Comparison of ENCODE assay signal across 28 cellular contexts in genomic region chr1:11738783-11739182, GRCh38. TPM values are rescaled to one million over a fixed set of nuclear protein-coding genes. Genes with fewer than 3 reads are reported as not detected.
DNase-seq lines count a peak whose midpoint lies in the region; ATAC-seq and TF ChIP-seq lines count a peak whose summit lies in the region.
"Had no signal": no experiment of that assay in that cellular context is flagged by ENCODE, and none has a peak within 500 bp of the region (broad histone marks: within the 10 kb centered on the region; RNA-seq: fewer than 3 reads in every experiment).

No MANE protein-coding gene starts in this region.

- 93% methylated on average over 3 of the region's 6 CpGs for WGBS in mesenchymal stem cell

- no peak overlapping the region for H4K8ac ChIP-seq in mesenchymal stem cell (ENCODE audit: low read length)

- no peak overlapping the region for H2BK5ac ChIP-seq in mesenchymal stem cell (ENCODE audit: low read depth, low read length, poor library complexity, severe bottlenecking)

- peaks cover 27% of the 10 kb centered on the region for H3K79me1 ChIP-seq in mesenchymal stem cell (replicated peaks; ENCODE audit: low read length, poor library complexity, severe bottlenecking)

- no peak overlapping the region for H2AFZ ChIP-seq in mesenchymal stem cell (ENCODE audit: low read depth, low read length)

- no peak overlapping the region for H2BK15ac ChIP-seq in mesenchymal stem cell (ENCODE audit: low read depth, poor library complexity, severe bottlenecking)

- POLR2A ChIA-PET in HEK293 (lab: Yijun Ruan, JAX): no interaction called here
- POLR2A ChIA-PET in MCF 10A (lab: Yijun Ruan, JAX): interaction anchor here (4.3 to 4.5 kb wide), 2 partner anchors 64 to 68 kb away, joined by 50 to 63 read pairs; partner anchors contain the start of genes CLCN6 and MTHFR

- intact Hi-C loops in lower lobe of right lung (cut with DNase I) (no loop called here), MCF 10A (cut with micrococcal nuclease) (no loop called here)

- peak; percentile 9; the same call in 1 of the 2 replicates for TF ChIP-seq CTCF in HEK293 (tag by site-specific recombination; IDR thresholded peaks at IDR 0.05)
- no peak for TF ChIP-seq CTCF in lower lobe of right lung (IDR thresholded peaks at IDR 0.05)
- TF ChIP-seq CTCF in MCF 10A (IDR thresholded peaks at IDR 0.05; ENCODE audit: unreplicated experiment): no peak

- H3K27me3 ChIP-seq in BLaER1 treated with 17β-estradiol and CSF1 and Interleukin-3, amounts not matched to agents 10 nM and 100 nM: no peaks in the 10 kb centered on the region
- no peaks in the 10 kb centered on the region for H3K27me3 ChIP-seq in lower lobe of right lung (ENCODE audit: low read depth)
- H3K27me3 ChIP-seq in mesenchymal stem cell (ENCODE audit: control insufficient read depth in 1 of 2, insufficient read depth in 1 of 2, low read length in 2 of 2): no peaks in the 10 kb centered on the region
- H3K27me3 ChIP-seq: brain microvascular endothelial cell, gastrocnemius medialis, pancreas, stomach, uterus had no signal

- CTCF ChIA-PET in HEK293 (lab: Yijun Ruan, JAX): no interaction called here
- CTCF ChIA-PET in MCF 10A (lab: Yijun Ruan, JAX): interaction anchor here (1.6 kb wide), 1 partner anchor 19 kb away, joined by 7 read pairs; no protein-coding TSS in a partner anchor

- no peak overlapping the region for H2AK5ac ChIP-seq in mesenchymal stem cell (ENCODE audit: low read length, severe bottlenecking)

- H3K18ac ChIP-seq in mesenchymal stem cell (ENCODE audit: low read depth in 1 of 2, low read length in 2 of 2): no peak overlapping the region

- H4K20me1 ChIP-seq in BLaER1 treated with 17β-estradiol and CSF1 and Interleukin-3, amounts not matched to agents 10 nM and 100 nM: peaks cover 0 to 43% (median 0%) of the 10 kb centered on the region in 11 experiments; a peak in 5 of 22 replicates

- no peak overlapping the region for H3K23ac ChIP-seq in mesenchymal stem cell (ENCODE audit: low read length in 2 of 2)

- peaks cover 20% of the 10 kb centered on the region for H3K36me3 Mint-ChIP-seq in MCF 10A (ENCODE audit: insufficient read depth, unreplicated experiment)
- H3K36me3 Mint-ChIP-seq in activated T-helper 17 cell treated with anti-CD3 and anti-CD28 coated beads, Interleukin-2, amount 50 U/mL, for 72 hours (ENCODE audit: low read depth): no peaks in the 10 kb centered on the region

- no peaks in the 10 kb centered on the region for H3K27me3 Mint-ChIP-seq in MCF 10A (ENCODE audit: insufficient read depth, unreplicated experiment)
- no peaks in the 10 kb centered on the region for H3K27me3 Mint-ChIP-seq in activated T-helper 17 cell treated with anti-CD3 and anti-CD28 coated beads, Interleukin-2, amount 50 U/mL, for 72 hours
- H3K27me3 Mint-ChIP-seq: activated B cell treated with CpG ODN at 0.5 μM for 24 hours; activated CD4-positive, alpha-beta memory T cell treated with anti-CD3 and anti-CD28 coated beads, Interleukin-2, amount 10 ng/mL, durations not matched to agents 7 days and 5 days; activated naive CD8-positive, alpha-beta T cell treated with anti-CD3 and anti-CD28 coated beads for 36 hours had no signal

- peaks cover 0 to 7% (median 0%) of the 10 kb centered on the region in 11 experiments; a peak in 2 of 22 replicates for H3K36me3 ChIP-seq in BLaER1 treated with 17β-estradiol and CSF1 and Interleukin-3, amounts not matched to agents 10 nM and 100 nM
- H3K36me3 ChIP-seq in HEK293 (ENCODE audit: control insufficient read depth in 2 of 2, insufficient read depth in 1 of 2, low read length in 2 of 2) (no peaks in the 10 kb centered on the region), lower lobe of right lung (peaks cover 3% of the 10 kb centered on the region), mesenchymal stem cell (ENCODE audit: control insufficient read depth in 1 of 2, insufficient read depth in 2 of 2, low read depth in 1 of 2, low read length in 2 of 2) (peaks cover 0 to 4% of the 10 kb centered on the region in 2 experiments)
- H3K36me3 ChIP-seq: brain microvascular endothelial cell, gastrocnemius medialis, left ventricle myocardium inferior, pancreas, uterus had no signal

- BruUV-seq in MCF 10A (replicated peaks; lab: Mats Ljungman, UMichigan): no TSS peak

- H2BK12ac ChIP-seq in mesenchymal stem cell (ENCODE audit: low read length in 2 of 2): no peak overlapping the region

- H3K27ac ChIP-seq in BLaER1 treated with 17β-estradiol and CSF1 and Interleukin-3, amounts not matched to agents 10 nM and 100 nM: peak overlapping the region in 9 of 11 experiments; percentile 90 to 100 (median 97); a peak in 18 of 22 replicates
- H3K27ac ChIP-seq in HEK293 (ENCODE audit: extremely low read depth, low read depth, low read length): no peak overlapping the region
- peak overlapping the region; percentile 18 for H3K27ac ChIP-seq in lower lobe of right lung
- H3K27ac ChIP-seq in mesenchymal stem cell (ENCODE audit: low read length, poor library complexity, severe bottlenecking): no peak overlapping the region
- H3K27ac ChIP-seq: brain microvascular endothelial cell, left ventricle myocardium inferior, pancreas, uterus had no signal

- H4K91ac ChIP-seq in mesenchymal stem cell (ENCODE audit: low read length): no peak overlapping the region

- H3K4me1 Mint-ChIP-seq in MCF 10A (ENCODE audit: insufficient read depth, unreplicated experiment): peaks cover 7% of the 10 kb centered on the region
- peaks cover 28% of the 10 kb centered on the region for H3K4me1 Mint-ChIP-seq in activated T-helper 17 cell treated with anti-CD3 and anti-CD28 coated beads, Interleukin-2, amount 50 U/mL, for 72 hours

- H3K14ac ChIP-seq in mesenchymal stem cell (ENCODE audit: low read length in 2 of 2): no peak overlapping the region

- H3K4me2 ChIP-seq in BLaER1 treated with 17β-estradiol and CSF1 and Interleukin-3, amounts not matched to agents 10 nM and 100 nM: peak overlapping the region; percentile 86 to 99 (median 96)
- no peak overlapping the region for H3K4me2 ChIP-seq in mesenchymal stem cell (ENCODE audit: low read length, poor library complexity, severe bottlenecking)

- peak overlapping the region in 6 of 11 experiments; percentile 4 to 98 (median 94); a peak in 10 of 22 replicates for H3K9ac ChIP-seq in BLaER1 treated with 17β-estradiol and CSF1 and Interleukin-3, amounts not matched to agents 10 nM and 100 nM
- no peak overlapping the region for H3K9ac ChIP-seq in mesenchymal stem cell (ENCODE audit: low read length)

- no peak overlapping the region for H2BK120ac ChIP-seq in mesenchymal stem cell (ENCODE audit: low read depth, low read length)

- H3K9me3 Mint-ChIP-seq in MCF 10A (ENCODE audit: unreplicated experiment): no peaks in the 10 kb centered on the region
- H3K9me3 Mint-ChIP-seq in activated T-helper 17 cell treated with anti-CD3 and anti-CD28 coated beads, Interleukin-2, amount 50 U/mL, for 72 hours: no peaks in the 10 kb centered on the region
- H3K9me3 Mint-ChIP-seq: activated B cell treated with CpG ODN at 0.5 μM for 24 hours; activated CD4-positive, alpha-beta memory T cell treated with anti-CD3 and anti-CD28 coated beads, Interleukin-2, amount 10 ng/mL, durations not matched to agents 7 days and 5 days; activated naive CD8-positive, alpha-beta T cell treated with anti-CD3 and anti-CD28 coated beads for 36 hours had no signal

- DNase-seq in SKM-1 (lab: John Stamatoyannopoulos, UW; ENCODE audit: unreplicated experiment) (peak; percentile 68), lower lobe of right lung (no peak), MCF 10A (ENCODE audit: unreplicated experiment) (no peak), mesenchymal stem cell (no peak)
- DNase-seq in effector CD8-positive, alpha-beta T cell (lab: John Stamatoyannopoulos, UW): no peak
- DNase-seq: activated B cell treated with CpG ODN at 0.5 μM for 24 hours; activated CD4-positive, alpha-beta memory T cell treated with anti-CD3 and anti-CD28 coated beads, Interleukin-2, amount 10 ng/mL, durations not matched to agents 7 days and 5 days; activated naive CD8-positive, alpha-beta T cell treated with anti-CD3 and anti-CD28 coated beads for 36 hours; activated T-cell treated with anti-CD3 and anti-CD28 coated beads, Interleukin-2, amount 50 U/mL, for 48 hours; brain microvascular endothelial cell; COR-L47; cortex of kidney; gastrocnemius medialis; HCEC 1CT; KG1; left ventricle myocardium inferior; NCI-H1417 treated with DMSO at 0.1 percent for 48 hours; NCI-H774; pancreas; stimulated activated CD4-positive, alpha-beta T cell treated with anti-CD3 and anti-CD28 coated beads, Interleukin-2, amount 100 ng/mL, for 48 hours; stomach; uterus had no signal

- no peak overlapping the region for H3K4ac ChIP-seq in mesenchymal stem cell (ENCODE audit: low read depth in 1 of 2, low read length in 2 of 2)

- H3K9me3 ChIP-seq in BLaER1 treated with 17β-estradiol and CSF1 and Interleukin-3, amounts not matched to agents 10 nM and 100 nM (replicated peaks in 1 of 11): no peaks in the 10 kb centered on the region
- H3K9me3 ChIP-seq in HEK293 (ENCODE audit: control insufficient read depth, insufficient read depth, low read depth, low read length) (no peaks in the 10 kb centered on the region), lower lobe of right lung (no peaks in the 10 kb centered on the region), mesenchymal stem cell (ENCODE audit: control insufficient read depth, low read length) (no peaks in the 10 kb centered on the region)
- H3K9me3 ChIP-seq: gastrocnemius medialis, left ventricle myocardium inferior, pancreas, stomach, uterus had no signal

- H3K27ac Mint-ChIP-seq in MCF 10A (ENCODE audit: low read depth, unreplicated experiment): no peak overlapping the region
- no peak overlapping the region for H3K27ac Mint-ChIP-seq in activated T-helper 17 cell treated with anti-CD3 and anti-CD28 coated beads, Interleukin-2, amount 50 U/mL, for 72 hours
- H3K27ac Mint-ChIP-seq: activated B cell treated with CpG ODN at 0.5 μM for 24 hours had no signal

- no peak overlapping the region; a peak in 1 of 20 replicates for H3K4me3 ChIP-seq in BLaER1 treated with 17β-estradiol and CSF1 and Interleukin-3, amounts not matched to agents 10 nM and 100 nM
- H3K4me3 ChIP-seq in HEK293 (ENCODE audit: low read depth, low read length) (no peak overlapping the region), lower lobe of right lung (no peak overlapping the region), mesenchymal stem cell (ENCODE audit: insufficient read depth in 1 of 2, low read depth in 1 of 2, low read length in 2 of 2) (no peak overlapping the region)
- H3K4me3 ChIP-seq: gastrocnemius medialis, left ventricle myocardium inferior, pancreas, uterus had no signal

- H3K4me3 Mint-ChIP-seq in MCF 10A (ENCODE audit: unreplicated experiment): no peak overlapping the region
- no peak overlapping the region for H3K4me3 Mint-ChIP-seq in activated T-helper 17 cell treated with anti-CD3 and anti-CD28 coated beads, Interleukin-2, amount 50 U/mL, for 72 hours
- H3K4me3 Mint-ChIP-seq: activated B cell treated with CpG ODN at 0.5 μM for 24 hours; activated naive CD8-positive, alpha-beta T cell treated with anti-CD3 and anti-CD28 coated beads for 36 hours had no signal

- peaks cover 67 to 88% (median 87%) of the 10 kb centered on the region in 10 experiments for H3K4me1 ChIP-seq in BLaER1 treated with 17β-estradiol and CSF1 and Interleukin-3, amounts not matched to agents 10 nM and 100 nM
- H3K4me1 ChIP-seq in HEK293 (ENCODE audit: control insufficient read depth, insufficient read depth, low read length) (peaks cover 3% of the 10 kb centered on the region; the same call in 1 of the 2 replicates), lower lobe of right lung (peaks cover 59% of the 10 kb centered on the region), mesenchymal stem cell (ENCODE audit: control insufficient read depth, insufficient read depth, low read depth, low read length) (peaks cover 5% of the 10 kb centered on the region)
- H3K4me1 ChIP-seq: uterus had no signal

- no peak for ATAC-seq in lower lobe of right lung
- no peak for ATAC-seq in activated T-helper 17 cell treated with anti-CD3 and anti-CD28 coated beads, Interleukin-2, amount 50 U/mL, for 72 hours (replicated peaks)
- ATAC-seq: gastrocnemius medialis, pancreas had no signal

RNA-seq across cellular contexts. Expression of gene AGTRAP, which starts 2.8 kb away (rescaled TPM):
- total RNA-seq in lower lobe of right lung (64.5 TPM), MCF 10A (2022) (68.4 and 73.1 TPM in 2 replicates)
- 10 to 100 TPM in 1 of 2 donors, 1 to 10 TPM in 1; 7.5 to 14.3 TPM for total RNA-seq in activated T-helper 17 cell treated with anti-CD3 and anti-CD28 coated beads, Interleukin-2, amount 50 U/mL, for 72 hours
- 45.8 TPM for polyA plus RNA-seq in mesenchymal stem cell (2013, experiment 1 of 2)
- 47.1 TPM for polyA plus RNA-seq in mesenchymal stem cell (2013, experiment 2 of 2)

RNA-seq across cellular contexts. Expression of gene C1orf167, which starts 23.2 kb away (rescaled TPM):
- total RNA-seq in lower lobe of right lung (2.2 TPM), MCF 10A (2022) (not detected in 2 replicates)
- not detected for total RNA-seq in activated T-helper 17 cell treated with anti-CD3 and anti-CD28 coated beads, Interleukin-2, amount 50 U/mL, for 72 hours
- polyA plus RNA-seq in mesenchymal stem cell (2013, experiment 1 of 2): 0.36 TPM
- polyA plus RNA-seq in mesenchymal stem cell (2013, experiment 2 of 2): 0.19 TPM
- total RNA-seq: activated B cell treated with CpG ODN at 0.5 μM for 24 hours; activated naive CD8-positive, alpha-beta T cell treated with anti-CD3 and anti-CD28 coated beads for 36 hours; Daoy; epithelial cell of proximal tubule had no signal

RNA-seq across cellular contexts. Expression of gene DRAXIN, which starts 47.3 kb away (rescaled TPM):
- total RNA-seq in lower lobe of right lung (0.24 TPM), MCF 10A (2022) (0.05 and 0.07 TPM in 2 replicates)
- total RNA-seq in activated T-helper 17 cell treated with anti-CD3 and anti-CD28 coated beads, Interleukin-2, amount 50 U/mL, for 72 hours: under 1 TPM; 0.04 to 0.13 TPM
- not detected for polyA plus RNA-seq in mesenchymal stem cell (2013, experiment 1 of 2)
- under 0.01 TPM for polyA plus RNA-seq in mesenchymal stem cell (2013, experiment 2 of 2)
- total RNA-seq: gastrocnemius medialis, skeletal muscle tissue had no signal

RNA-seq across cellular contexts. Expression of gene MAD2L2, which starts 57.8 kb away (rescaled TPM):
- total RNA-seq in lower lobe of right lung (20.8 TPM), MCF 10A (2022) (40.1 and 46.3 TPM in 2 replicates)
- total RNA-seq in activated T-helper 17 cell treated with anti-CD3 and anti-CD28 coated beads, Interleukin-2, amount 50 U/mL, for 72 hours: 10 to 100 TPM; 63.1 to 63.3 TPM
- 25.7 TPM for polyA plus RNA-seq in mesenchymal stem cell (2013, experiment 1 of 2)
- polyA plus RNA-seq in mesenchymal stem cell (2013, experiment 2 of 2): 26.3 TPM

Comparison
In these comparisons a context has a peak if more than half of its experiments do, and no peak if none do; other contexts are left out.
1. H3K27ac ChIP-seq: peak in BLaER1 treated with 17β-estradiol and CSF1 and Interleukin-3, amounts not matched to agents 10 nM and 100 nM (9 of 11) and lower lobe of right lung (single experiment); none in HEK293 (single experiment) and mesenchymal stem cell (single experiment).